Comparison of ENCODE assay signal across 8 cellular contexts in the genomic region with DNA sequence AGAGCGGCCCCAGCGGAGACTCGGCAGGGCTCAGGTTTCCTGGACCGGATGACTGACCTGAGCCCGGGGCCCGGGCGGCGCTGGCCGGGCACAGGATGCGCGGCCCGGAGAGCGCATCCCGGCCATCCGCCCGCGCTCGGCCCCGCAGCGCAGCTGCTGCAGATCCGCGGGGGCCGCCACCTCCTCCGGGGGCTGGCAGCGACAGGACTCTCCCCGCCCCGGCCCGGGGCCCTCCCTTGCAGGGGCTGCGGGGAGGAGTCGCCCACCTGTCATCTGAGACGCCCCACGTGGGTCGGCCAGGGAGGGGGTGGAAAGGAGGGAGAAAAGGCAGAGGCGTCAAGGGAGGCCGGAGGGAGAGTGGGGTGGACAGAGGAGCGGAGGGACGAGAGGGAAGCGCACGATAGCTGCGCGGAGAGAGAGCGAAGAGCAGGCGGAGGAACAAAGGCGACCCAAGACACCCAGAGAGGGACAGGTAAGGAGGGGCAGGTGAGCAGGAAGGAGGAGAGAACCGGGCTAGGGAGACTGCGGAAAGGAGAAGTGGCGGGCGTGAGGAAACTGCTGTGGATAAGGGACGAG. TPM values are rescaled to one million over a fixed set of nuclear protein-coding genes. Genes with fewer than 3 reads are reported as not detected.
DNase-seq lines count a peak whose midpoint lies in the region; ATAC-seq and TF ChIP-seq lines count a peak whose summit lies in the region.

No MANE protein-coding gene starts in this region.

- H3K9me3 Mint-ChIP-seq in activated T-helper 2 cell treated with anti-CD3 and anti-CD28 coated beads, Interferon-gamma antibody, Interleukin-2, Interleukin-4, amounts not matched to agents 10 μg/mL and 5 μg/mL and 100 μg/mL, durations not matched to agents 14 hours and 24 hours and 36 hours, result no peaks in the 10 kb centered on the region
- H3K9me3 Mint-ChIP-seq in nephron progenitor cell, result peaks cover 3% of the 10 kb centered on the region

- in situ Hi-C loops in Caki2 (cut with HindIII; ENCODE audit: low pct_unique_long_range_greater_than_20kb, low sequenced_read_pairs), result no loop called here

- peak overlapping the region; percentile 99 for H3K27ac ChIP-seq in subcutaneous abdominal adipose tissue (ENCODE audit: low read depth, low read length)

- no peaks in the 10 kb centered on the region for H3K9me3 ChIP-seq in subcutaneous abdominal adipose tissue (ENCODE audit: control insufficient read depth in 5 of 5, low read length in 5 of 5)

- H3K4me3 ChIP-seq in fibroblast of the aortic adventitia (ENCODE audit: low read depth, low read length) (peak overlapping the region; percentile 98), subcutaneous abdominal adipose tissue (ENCODE audit: low read depth in 1 of 5, low read length in 5 of 5) (peak overlapping the region; percentile 79 to 97 (median 95))

- peak overlapping the region; percentile 100 for H3K4me3 Mint-ChIP-seq in activated T-helper 2 cell treated with anti-CD3 and anti-CD28 coated beads, Interferon-gamma antibody, Interleukin-2, Interleukin-4, amounts not matched to agents 10 μg/mL and 5 μg/mL and 100 μg/mL, durations not matched to agents 14 hours and 24 hours and 36 hours (ENCODE audit: low read depth)
- H3K4me3 Mint-ChIP-seq in nephron progenitor cell, result peak overlapping the region; percentile 96

- intact Hi-C loops in activated T-helper 2 cell treated with anti-CD3 and anti-CD28 coated beads, Interferon-gamma antibody, Interleukin-2, Interleukin-4, amounts not matched to agents 10 μg/mL and 5 μg/mL and 100 μg/mL, durations not matched to agents 14 hours and 24 hours and 36 hours (cut with micrococcal nuclease), result loop anchor here (1.0 to 2.0 kb wide), 3 partner anchors 23 to 815 kb away; a partner anchor contains a TSS

- no peaks in the 10 kb centered on the region for H3K27me3 ChIP-seq in subcutaneous abdominal adipose tissue (ENCODE audit: control insufficient read depth in 5 of 5, insufficient read depth in 4 of 5, low read length in 5 of 5)

- peaks cover 34% of the 10 kb centered on the region for H3K36me3 Mint-ChIP-seq in activated T-helper 2 cell treated with anti-CD3 and anti-CD28 coated beads, Interferon-gamma antibody, Interleukin-2, Interleukin-4, amounts not matched to agents 10 μg/mL and 5 μg/mL and 100 μg/mL, durations not matched to agents 14 hours and 24 hours and 36 hours (ENCODE audit: low read depth)
- peaks cover 18% of the 10 kb centered on the region for H3K36me3 Mint-ChIP-seq in nephron progenitor cell (ENCODE audit: low read depth)

- TF ChIP-seq CTCF in fibroblast of the aortic adventitia (IDR thresholded peaks at IDR 0.05; ENCODE audit: insufficient read depth, low read length), result no peak
- TF ChIP-seq CTCF in nephron progenitor cell (IDR thresholded peaks at IDR 0.05), result no peak

- H3K4me1 Mint-ChIP-seq in activated T-helper 2 cell treated with anti-CD3 and anti-CD28 coated beads, Interferon-gamma antibody, Interleukin-2, Interleukin-4, amounts not matched to agents 10 μg/mL and 5 μg/mL and 100 μg/mL, durations not matched to agents 14 hours and 24 hours and 36 hours (ENCODE audit: low read depth), result peaks cover 61% of the 10 kb centered on the region
- peaks cover 70% of the 10 kb centered on the region for H3K4me1 Mint-ChIP-seq in nephron progenitor cell

- peaks cover 2 to 12% (median 4%) of the 10 kb centered on the region in 5 donors for H3K36me3 ChIP-seq in subcutaneous abdominal adipose tissue (ENCODE audit: control insufficient read depth in 5 of 5, insufficient read depth in 5 of 5, low read length in 5 of 5)

- H3K27me3 Mint-ChIP-seq in activated T-helper 2 cell treated with anti-CD3 and anti-CD28 coated beads, Interferon-gamma antibody, Interleukin-2, Interleukin-4, amounts not matched to agents 10 μg/mL and 5 μg/mL and 100 μg/mL, durations not matched to agents 14 hours and 24 hours and 36 hours (ENCODE audit: low read depth), result no peaks in the 10 kb centered on the region
- H3K27me3 Mint-ChIP-seq in nephron progenitor cell (ENCODE audit: low read depth, poor library complexity), result no peaks in the 10 kb centered on the region

- DNase-seq in Caki2 (ENCODE audit: low read depth), result peak; percentile 93
- peak; percentile 24 for DNase-seq in NOMO-1 treated with dmso at 0.1 percent for 144 hours (lab: John Stamatoyannopoulos, UW; ENCODE audit: unreplicated experiment)
- DNase-seq in activated T-helper 2 cell treated with anti-CD3 and anti-CD28 coated beads, Interferon-gamma antibody, Interleukin-2, Interleukin-4, amounts not matched to agents 10 μg/mL and 5 μg/mL and 100 μg/mL, durations not matched to agents 14 hours and 24 hours and 36 hours (ENCODE audit: low spot score), result peak; percentile 58
- peak; percentile 65 for DNase-seq in fibroblast of the aortic adventitia (ENCODE audit: low read depth)
- DNase-seq in nephron progenitor cell, result peak; percentile 86

- H3K9ac ChIP-seq in subcutaneous abdominal adipose tissue (ENCODE audit: low read length in 5 of 5), result peak overlapping the region; percentile 79 to 99 (median 92)

- peaks cover 8 to 59% (median 48%) of the 10 kb centered on the region in 5 donors for H3K4me1 ChIP-seq in subcutaneous abdominal adipose tissue (ENCODE audit: control insufficient read depth in 5 of 5, insufficient read depth in 5 of 5, low read length in 5 of 5)

- peak; percentile 43 for ATAC-seq in GM19397 (IDR thresholded peaks at IDR 0.05; ENCODE audit: unreplicated experiment)
- ATAC-seq in HG03565 (IDR thresholded peaks at IDR 0.05; ENCODE audit: unreplicated experiment), result peak; percentile 37

- H3K27ac Mint-ChIP-seq in activated T-helper 2 cell treated with anti-CD3 and anti-CD28 coated beads, Interferon-gamma antibody, Interleukin-2, Interleukin-4, amounts not matched to agents 10 μg/mL and 5 μg/mL and 100 μg/mL, durations not matched to agents 14 hours and 24 hours and 36 hours, result peak overlapping the region; percentile 100
- H3K27ac Mint-ChIP-seq in nephron progenitor cell, result peak overlapping the region; percentile 100

RNA-seq across cellular contexts. Expression of a gene that starts 0.5 kb away (rescaled TPM):
- 127 and 161 TPM in 2 replicates for total RNA-seq in Caki2 (2014; rRNA removed; shearing (Covaris generic); ENCODE audit: low replicate concordance)
- 263 and 265 TPM in 2 replicates for total RNA-seq in activated T-helper 2 cell treated with anti-CD3 and anti-CD28 coated beads, Interferon-gamma antibody, Interleukin-2, Interleukin-4, amounts not matched to agents 10 μg/mL and 5 μg/mL and 100 μg/mL, durations not matched to agents 14 hours and 24 hours and 36 hours
- 267 and 308 TPM in 2 replicates for total RNA-seq in fibroblast of the aortic adventitia (ENCODE audit: low replicate concordance)

RNA-seq across cellular contexts. Expression of a gene that starts 54.5 kb away (rescaled TPM):
- total RNA-seq in Caki2 (2014; rRNA removed; shearing (Covaris generic); ENCODE audit: low replicate concordance), result 29.7 and 33.6 TPM in 2 replicates
- 14.0 and 15.7 TPM in 2 replicates for total RNA-seq in activated T-helper 2 cell treated with anti-CD3 and anti-CD28 coated beads, Interferon-gamma antibody, Interleukin-2, Interleukin-4, amounts not matched to agents 10 μg/mL and 5 μg/mL and 100 μg/mL, durations not matched to agents 14 hours and 24 hours and 36 hours
- 78.1 and 84.9 TPM in 2 replicates for total RNA-seq in fibroblast of the aortic adventitia (ENCODE audit: low replicate concordance)

Comparison
In these comparisons a context has a peak if more than half of its experiments do, and no peak if none do; other contexts are left out.
1. Peak in every context shown above with its lines: DNase-seq, ATAC-seq, H3K4me3 ChIP-seq and H3K27ac ChIP-seq.
2. DNase-seq: peak in every context shown above with its lines; median percentile 93 in Caki2; 86 in nephron progenitor cell; 65 in fibroblast of the aortic adventitia; 58 in activated T-helper 2 cell treated with anti-CD3 and anti-CD28 coated beads, Interferon-gamma antibody, Interleukin-2, Interleukin-4, amounts not matched to agents 10 μg/mL and 5 μg/mL and 100 μg/mL, durations not matched to agents 14 hours and 24 hours and 36 hours; 24 in NOMO-1 treated with dmso at 0.1 percent for 144 hours.